In the genomic region with DNA sequence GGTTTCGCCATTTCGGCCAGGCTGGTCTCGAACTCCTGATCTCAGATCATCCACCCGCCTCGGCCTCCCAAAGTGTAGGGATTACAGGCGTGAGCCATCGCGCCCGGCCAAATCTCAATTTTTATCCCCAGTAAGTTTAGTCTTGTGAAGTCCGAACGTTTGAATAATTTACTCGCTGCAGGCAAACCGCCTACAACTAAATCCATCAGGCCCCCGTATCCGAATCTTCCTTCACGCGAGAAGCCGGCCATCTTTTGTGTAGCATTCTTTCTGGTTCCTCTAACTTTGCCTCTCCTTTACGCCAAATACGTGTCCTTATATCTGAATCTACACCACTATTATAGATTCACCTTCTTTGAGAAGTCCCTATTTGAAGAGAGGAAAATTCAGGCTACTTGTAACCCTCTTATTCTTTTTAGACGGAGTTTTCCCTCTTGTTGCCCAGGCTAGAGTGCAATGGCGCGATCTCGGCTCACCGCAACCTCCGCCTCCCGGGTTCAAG, we compare ENCODE assay signal across 8 cellular contexts. TPM values are rescaled to one million over a fixed set of nuclear protein-coding genes. Genes with fewer than 3 reads are reported as not detected.
DNase-seq lines count a peak whose midpoint lies in the region; ATAC-seq, FAIRE-seq and TF ChIP-seq lines count a peak whose summit lies in the region.

No MANE protein-coding gene starts in this region.

- intact Hi-C loops in HepG2 (cut with micrococcal nuclease; ENCODE audit: unreplicated experiment): no loop called here

- peak overlapping the region; percentile 62 for H3K4me3 ChIP-seq in astrocyte of the spinal cord (ENCODE audit: low read depth, low read length)
- H3K4me3 ChIP-seq in HepG2 (replicated peaks in 1 of 3; ENCODE audit: insufficient read depth in 1 of 3, low read depth in 2 of 3, low read length in 3 of 3): peak overlapping the region; percentile 72 to 93 (median 82)

- DNase-seq in ELR (ENCODE audit: low read depth): peak; percentile 55
- peak; percentile 2 for DNase-seq in NCI-H2171 (lab: John Stamatoyannopoulos, UW)
- peak; percentile 25 for DNase-seq in astrocyte of the spinal cord (ENCODE audit: low read depth, low spot score)
- DNase-seq in HepG2 (ENCODE audit: low spot score): peak; percentile 53

- no peaks in the 10 kb centered on the region for H4K20me1 ChIP-seq in HepG2 (ENCODE audit: insufficient read depth, low read length)

- H3K9ac ChIP-seq in HepG2 (ENCODE audit: insufficient read depth, low read depth, low read length): peak overlapping the region; percentile 94

- no peak overlapping the region for H2AFZ ChIP-seq in HepG2 (ENCODE audit: low read length)

- WGBS in HepG2 (ENCODE audit: low lambda C conversion rate): 7% methylated on average over 27 of the region's 27 CpGs

- H3K9me3 ChIP-seq in HepG2 (ENCODE audit: low read length): no peaks in the 10 kb centered on the region

- TF ChIP-seq EP300 in HepG2 (IDR thresholded peaks at IDR 0.05; ENCODE audit: low read depth in 2 of 2, low read length in 2 of 2): no peak
- TF ChIP-seq EP300 in HepG2 (CRISPR knock-in tag; IDR thresholded peaks at IDR 0.05; ENCODE audit: borderline replicate concordance): no peak

- in situ Hi-C loops in astrocyte of the spinal cord (cut with HindIII; ENCODE audit: low sequenced_read_pairs) (no loop called here), HepG2 (cut with HindIII; ENCODE audit: extremely low pct_ligation_motif_present, low pct_unique_long_range_greater_than_20kb) (no loop called here)

- peaks cover 47% of the 10 kb centered on the region for H3K4me1 ChIP-seq in HepG2 (ENCODE audit: insufficient read depth, low read length)

- no peaks in the 10 kb centered on the region; a peak in 2 of 5 replicates for H3K27me3 ChIP-seq in HepG2 (ENCODE audit: control insufficient read depth in 1 of 2, insufficient read depth in 2 of 2, low read length in 2 of 2)

- ATAC-seq in HepG2 (0 out of 3 replicates have a peak, but pooled peaks have one; percentile 4), HG03521 (IDR thresholded peaks at IDR 0.05; ENCODE audit: unreplicated experiment) (no peak), HG03139 (IDR thresholded peaks at IDR 0.05; ENCODE audit: unreplicated experiment) (no peak), HG03342 (IDR thresholded peaks at IDR 0.05; ENCODE audit: unreplicated experiment) (no peak)

- TF ChIP-seq CTCF in astrocyte of the spinal cord (IDR thresholded peaks at IDR 0.05; ENCODE audit: low read depth, low read length) (no peak), HepG2 (CRISPR knock-in tag; IDR thresholded peaks at IDR 0.05) (no peak)

- POLR2A ChIA-PET in HepG2 (lab: Yijun Ruan, JAX): interaction anchor here (1.5 to 1.9 kb wide), 2 partner anchors 15 to 41 kb away, joined by 5 to 6 read pairs; partner anchors contain the start of gene GCAT

- H3K27ac ChIP-seq in HepG2 (ENCODE audit: extremely low read length, insufficient read depth, low read length): peak overlapping the region; percentile 95
- H3K27ac ChIP-seq in temporal lobe (ENCODE audit: low read depth, low read length): peak overlapping the region; percentile 71

- FAIRE-seq in HepG2 (lab: Jason Lieb, UNC): no peak

- TF ChIP-seq RAD21 in HepG2 (CRISPR knock-in tag; IDR thresholded peaks at IDR 0.05): no peak

- CTCF ChIA-PET in HepG2 (lab: Yijun Ruan, JAX; ENCODE audit: low intra/inter-chr PET ratio, low total read pairs): no interaction called here

- H3K4me2 ChIP-seq in HepG2 (ENCODE audit: low read depth, low read length): peak overlapping the region; percentile 69

- H3K36me3 ChIP-seq in HepG2 (replicated peaks in 1 of 2; ENCODE audit: control insufficient read depth in 1 of 2, insufficient read depth in 2 of 2, low read length in 2 of 2): peaks cover 10 to 28% of the 10 kb centered on the region in 2 experiments

- peaks cover 51% of the 10 kb centered on the region for H3K79me2 ChIP-seq in HepG2 (ENCODE audit: insufficient read depth, low read length)

- BruUV-seq in HepG2 (replicated peaks; lab: Mats Ljungman, UMichigan): TSS peak; percentile 91

- TF ChIP-seq POLR2A in HepG2 (IDR thresholded peaks at IDR 0.05; ENCODE audit: insufficient read depth in 1 of 2, low read depth in 2 of 2, low read length in 2 of 2): no peak

RNA-seq across cellular contexts. Expression of gene EIF3L, which starts 0.6 kb away (rescaled TPM):
- total RNA-seq in HepG2 (2016; rRNA removed; fragmentation: Illumina TruSeq; extraction: Trizol): 514 and 695 TPM in 2 replicates
- total RNA-seq in HepG2 (2016; cell fraction: cytosol; rRNA removed; fragmentation: Illumina TruSeq; extraction: Trizol; ENCODE audit: low read depth): 243 and 303 TPM in 2 replicates
- 490 and 695 TPM in 2 replicates for total RNA-seq in HepG2 (2016; cell fraction: insoluble cytoplasmic fraction; rRNA removed; fragmentation: Illumina TruSeq; extraction: Trizol)
- total RNA-seq in HepG2 (2016; cell fraction: membrane; rRNA removed; fragmentation: Illumina TruSeq; extraction: Trizol): 762 and 870 TPM in 2 replicates
- 260 and 289 TPM in 2 replicates for total RNA-seq in HepG2 (2016; cell fraction: nucleus; rRNA removed; fragmentation: Illumina TruSeq; extraction: Trizol)
- 731 and 793 TPM in 2 replicates for polyA plus RNA-seq in HepG2 (2011; rRNA removed)
- polyA plus RNA-seq in HepG2 (2011; cell fraction: cytosol; rRNA removed): 709 and 837 TPM in 2 replicates
- polyA plus RNA-seq in HepG2 (2011; cell fraction: nucleus; rRNA removed): 198 TPM in 2 replicates
- polyA plus RNA-seq in HepG2 (2012): 793 and 993 TPM in 2 replicates
- polyA plus RNA-seq in HepG2 (2016; cell fraction: cytosol; fragmentation: Illumina TruSeq; extraction: Trizol; ENCODE audit: low read depth): 256 and 328 TPM in 2 replicates
- 558 and 645 TPM in 2 replicates for polyA plus RNA-seq in HepG2 (2016; cell fraction: insoluble cytoplasmic fraction; fragmentation: Illumina TruSeq; extraction: Trizol; ENCODE audit: low read depth)
- polyA plus RNA-seq in HepG2 (2016; cell fraction: membrane; fragmentation: Illumina TruSeq; extraction: Trizol; ENCODE audit: low read depth): 640 and 832 TPM in 2 replicates
- polyA plus RNA-seq in HepG2 (2016; cell fraction: nucleus; fragmentation: Illumina TruSeq; extraction: Trizol; ENCODE audit: insufficient read depth, low read depth): 328 and 345 TPM in 2 replicates
- 689 and 781 TPM in 2 replicates for polyA minus RNA-seq in HepG2 (2011; rRNA and poly(A)+ RNA removed; ENCODE audit: low replicate concordance)
- 221 and 268 TPM in 2 replicates for polyA minus RNA-seq in HepG2 (2011; cell fraction: cytosol; rRNA and poly(A)+ RNA removed)
- polyA minus RNA-seq in HepG2 (2011; cell fraction: nucleus; rRNA and poly(A)+ RNA removed): 133 and 175 TPM in 2 replicates
- total RNA-seq in temporal lobe: 467 TPM

RNA-seq across cellular contexts. Expression of gene ANKRD54, which starts 4.5 kb away (rescaled TPM):
- total RNA-seq in HepG2 (2016; rRNA removed; fragmentation: Illumina TruSeq; extraction: Trizol) (31.9 and 33.6 TPM in 2 replicates), temporal lobe (16.0 TPM)
- 14.6 and 15.2 TPM in 2 replicates for total RNA-seq in HepG2 (2016; cell fraction: cytosol; rRNA removed; fragmentation: Illumina TruSeq; extraction: Trizol; ENCODE audit: low read depth)
- 27.3 and 32.7 TPM in 2 replicates for total RNA-seq in HepG2 (2016; cell fraction: insoluble cytoplasmic fraction; rRNA removed; fragmentation: Illumina TruSeq; extraction: Trizol)
- total RNA-seq in HepG2 (2016; cell fraction: membrane; rRNA removed; fragmentation: Illumina TruSeq; extraction: Trizol): 29.4 and 34.6 TPM in 2 replicates
- total RNA-seq in HepG2 (2016; cell fraction: nucleus; rRNA removed; fragmentation: Illumina TruSeq; extraction: Trizol): 20.7 and 24.5 TPM in 2 replicates
- polyA plus RNA-seq in HepG2 (2011; rRNA removed): 28.5 and 33.1 TPM in 2 replicates
- 17.8 and 30.6 TPM in 2 replicates for polyA plus RNA-seq in HepG2 (2011; cell fraction: cytosol; rRNA removed)
- polyA plus RNA-seq in HepG2 (2011; cell fraction: nucleus; rRNA removed): 64.2 and 84.7 TPM in 2 replicates
- polyA plus RNA-seq in HepG2 (2012): 14.5 and 14.8 TPM in 2 replicates
- 12.7 and 16.5 TPM in 2 replicates for polyA plus RNA-seq in HepG2 (2016; cell fraction: cytosol; fragmentation: Illumina TruSeq; extraction: Trizol; ENCODE audit: low read depth)
- polyA plus RNA-seq in HepG2 (2016; cell fraction: insoluble cytoplasmic fraction; fragmentation: Illumina TruSeq; extraction: Trizol; ENCODE audit: low read depth): 32.6 and 37.8 TPM in 2 replicates
- 25.4 and 26.8 TPM in 2 replicates for polyA plus RNA-seq in HepG2 (2016; cell fraction: membrane; fragmentation: Illumina TruSeq; extraction: Trizol; ENCODE audit: low read depth)
- 46.2 and 51.6 TPM in 2 replicates for polyA plus RNA-seq in HepG2 (2016; cell fraction: nucleus; fragmentation: Illumina TruSeq; extraction: Trizol; ENCODE audit: insufficient read depth, low read depth)
- polyA minus RNA-seq in HepG2 (2011; rRNA and poly(A)+ RNA removed; ENCODE audit: low replicate concordance): 44.8 and 54.2 TPM in 2 replicates
- 12.0 and 15.7 TPM in 2 replicates for polyA minus RNA-seq in HepG2 (2011; cell fraction: cytosol; rRNA and poly(A)+ RNA removed)
- polyA minus RNA-seq in HepG2 (2011; cell fraction: nucleus; rRNA and poly(A)+ RNA removed): 13.5 and 14.0 TPM in 2 replicates

RNA-seq across cellular contexts. Expression of gene GALR3, which starts 25.5 kb away (rescaled TPM):
- total RNA-seq in HepG2 (2016; rRNA removed; fragmentation: Illumina TruSeq; extraction: Trizol): not detected in 2 replicates
- not detected in 2 replicates for total RNA-seq in HepG2 (2016; cell fraction: cytosol; rRNA removed; fragmentation: Illumina TruSeq; extraction: Trizol; ENCODE audit: low read depth)
- 0.15 TPM in 1 of 2 replicates, not detected in the other for total RNA-seq in HepG2 (2016; cell fraction: insoluble cytoplasmic fraction; rRNA removed; fragmentation: Illumina TruSeq; extraction: Trizol)
- not detected in 2 replicates for total RNA-seq in HepG2 (2016; cell fraction: membrane; rRNA removed; fragmentation: Illumina TruSeq; extraction: Trizol)
- not detected in 2 replicates for total RNA-seq in HepG2 (2016; cell fraction: nucleus; rRNA removed; fragmentation: Illumina TruSeq; extraction: Trizol)
- 0.05 and 0.13 TPM in 2 replicates for polyA plus RNA-seq in HepG2 (2011; rRNA removed)
- 0.06 and 0.12 TPM in 2 replicates for polyA plus RNA-seq in HepG2 (2011; cell fraction: cytosol; rRNA removed)
- polyA plus RNA-seq in HepG2 (2011; cell fraction: nucleus; rRNA removed): 1.1 and 1.7 TPM in 2 replicates
- polyA plus RNA-seq in HepG2 (2012): not detected in 2 replicates
- 0.11 TPM in 1 of 2 replicates, not detected in the other for polyA plus RNA-seq in HepG2 (2016; cell fraction: cytosol; fragmentation: Illumina TruSeq; extraction: Trizol; ENCODE audit: low read depth)
- polyA plus RNA-seq in HepG2 (2016; cell fraction: insoluble cytoplasmic fraction; fragmentation: Illumina TruSeq; extraction: Trizol; ENCODE audit: low read depth): not detected in 2 replicates
- polyA plus RNA-seq in HepG2 (2016; cell fraction: membrane; fragmentation: Illumina TruSeq; extraction: Trizol; ENCODE audit: low read depth): not detected in 2 replicates
- polyA plus RNA-seq in HepG2 (2016; cell fraction: nucleus; fragmentation: Illumina TruSeq; extraction: Trizol; ENCODE audit: insufficient read depth, low read depth): not detected in 2 replicates
- 1.8 TPM in 1 of 2 replicates, not detected in the other for polyA minus RNA-seq in HepG2 (2011; rRNA and poly(A)+ RNA removed; ENCODE audit: low replicate concordance)
- polyA minus RNA-seq in HepG2 (2011; cell fraction: cytosol; rRNA and poly(A)+ RNA removed): not detected in 2 replicates
- 0.77 TPM in 1 of 2 replicates, not detected in the other for polyA minus RNA-seq in HepG2 (2011; cell fraction: nucleus; rRNA and poly(A)+ RNA removed)
- not detected for total RNA-seq in temporal lobe

RNA-seq across cellular contexts. Expression of gene GCAT, which starts 40.9 kb away (rescaled TPM):
- total RNA-seq in HepG2 (2016; rRNA removed; fragmentation: Illumina TruSeq; extraction: Trizol) (50.3 and 56.8 TPM in 2 replicates), temporal lobe (4.7 TPM)
- total RNA-seq in HepG2 (2016; cell fraction: cytosol; rRNA removed; fragmentation: Illumina TruSeq; extraction: Trizol; ENCODE audit: low read depth): 23.1 and 31.8 TPM in 2 replicates
- 52.6 and 58.0 TPM in 2 replicates for total RNA-seq in HepG2 (2016; cell fraction: insoluble cytoplasmic fraction; rRNA removed; fragmentation: Illumina TruSeq; extraction: Trizol)
- 32.9 and 38.6 TPM in 2 replicates for total RNA-seq in HepG2 (2016; cell fraction: membrane; rRNA removed; fragmentation: Illumina TruSeq; extraction: Trizol)
- total RNA-seq in HepG2 (2016; cell fraction: nucleus; rRNA removed; fragmentation: Illumina TruSeq; extraction: Trizol): 22.7 and 25.7 TPM in 2 replicates
- 24.6 and 28.0 TPM in 2 replicates for polyA plus RNA-seq in HepG2 (2011; rRNA removed)
- 15.8 and 37.3 TPM in 2 replicates for polyA plus RNA-seq in HepG2 (2011; cell fraction: cytosol; rRNA removed)
- polyA plus RNA-seq in HepG2 (2011; cell fraction: nucleus; rRNA removed): 35.2 and 54.6 TPM in 2 replicates
- 10.3 and 20.4 TPM in 2 replicates for polyA plus RNA-seq in HepG2 (2012)
- polyA plus RNA-seq in HepG2 (2016; cell fraction: cytosol; fragmentation: Illumina TruSeq; extraction: Trizol; ENCODE audit: low read depth): 22.8 and 31.3 TPM in 2 replicates
- 55.4 and 57.3 TPM in 2 replicates for polyA plus RNA-seq in HepG2 (2016; cell fraction: insoluble cytoplasmic fraction; fragmentation: Illumina TruSeq; extraction: Trizol; ENCODE audit: low read depth)
- 28.0 and 32.8 TPM in 2 replicates for polyA plus RNA-seq in HepG2 (2016; cell fraction: membrane; fragmentation: Illumina TruSeq; extraction: Trizol; ENCODE audit: low read depth)
- 37.4 and 40.9 TPM in 2 replicates for polyA plus RNA-seq in HepG2 (2016; cell fraction: nucleus; fragmentation: Illumina TruSeq; extraction: Trizol; ENCODE audit: insufficient read depth, low read depth)
- polyA minus RNA-seq in HepG2 (2011; rRNA and poly(A)+ RNA removed; ENCODE audit: low replicate concordance): 8.3 and 44.9 TPM in 2 replicates
- polyA minus RNA-seq in HepG2 (2011; cell fraction: cytosol; rRNA and poly(A)+ RNA removed): 21.9 and 27.6 TPM in 2 replicates
- 18.2 TPM in 2 replicates for polyA minus RNA-seq in HepG2 (2011; cell fraction: nucleus; rRNA and poly(A)+ RNA removed)

RNA-seq across cellular contexts. Expression of gene MICALL1, which starts 57.5 kb away (rescaled TPM):
- total RNA-seq in HepG2 (2016; rRNA removed; fragmentation: Illumina TruSeq; extraction: Trizol): 10.2 and 10.6 TPM in 2 replicates
- total RNA-seq in HepG2 (2016; cell fraction: cytosol; rRNA removed; fragmentation: Illumina TruSeq; extraction: Trizol; ENCODE audit: low read depth): 3.4 and 3.8 TPM in 2 replicates
- 9.0 and 10.7 TPM in 2 replicates for total RNA-seq in HepG2 (2016; cell fraction: insoluble cytoplasmic fraction; rRNA removed; fragmentation: Illumina TruSeq; extraction: Trizol)
- total RNA-seq in HepG2 (2016; cell fraction: membrane; rRNA removed; fragmentation: Illumina TruSeq; extraction: Trizol): 13.1 and 14.5 TPM in 2 replicates
- 7.8 and 8.7 TPM in 2 replicates for total RNA-seq in HepG2 (2016; cell fraction: nucleus; rRNA removed; fragmentation: Illumina TruSeq; extraction: Trizol)
- polyA plus RNA-seq in HepG2 (2011; rRNA removed): 7.6 and 10.2 TPM in 2 replicates
- polyA plus RNA-seq in HepG2 (2011; cell fraction: cytosol; rRNA removed): 6.7 and 7.5 TPM in 2 replicates
- 20.3 and 21.4 TPM in 2 replicates for polyA plus RNA-seq in HepG2 (2011; cell fraction: nucleus; rRNA removed)
- polyA plus RNA-seq in HepG2 (2012): 6.6 and 10.9 TPM in 2 replicates
- polyA plus RNA-seq in HepG2 (2016; cell fraction: cytosol; fragmentation: Illumina TruSeq; extraction: Trizol; ENCODE audit: low read depth): 4.2 and 4.5 TPM in 2 replicates
- 11.5 and 15.1 TPM in 2 replicates for polyA plus RNA-seq in HepG2 (2016; cell fraction: insoluble cytoplasmic fraction; fragmentation: Illumina TruSeq; extraction: Trizol; ENCODE audit: low read depth)
- 12.2 and 15.3 TPM in 2 replicates for polyA plus RNA-seq in HepG2 (2016; cell fraction: membrane; fragmentation: Illumina TruSeq; extraction: Trizol; ENCODE audit: low read depth)
- polyA plus RNA-seq in HepG2 (2016; cell fraction: nucleus; fragmentation: Illumina TruSeq; extraction: Trizol; ENCODE audit: insufficient read depth, low read depth): 14.0 and 21.3 TPM in 2 replicates
- polyA minus RNA-seq in HepG2 (2011; rRNA and poly(A)+ RNA removed; ENCODE audit: low replicate concordance): 20.1 and 35.6 TPM in 2 replicates
- 11.8 and 17.0 TPM in 2 replicates for polyA minus RNA-seq in HepG2 (2011; cell fraction: cytosol; rRNA and poly(A)+ RNA removed)
- 8.9 and 10.7 TPM in 2 replicates for polyA minus RNA-seq in HepG2 (2011; cell fraction: nucleus; rRNA and poly(A)+ RNA removed)
- 21.4 TPM for total RNA-seq in temporal lobe

Comparison
In these comparisons a context has a peak if more than half of its experiments do, and no peak if none do; other contexts are left out.
1. DNase-seq: peak in every context shown above with its lines; median percentile 55 in ELR; 53 in HepG2; 25 in astrocyte of the spinal cord; 2 in NCI-H2171.